Comparison of ENCODE assay signal across 1 cellular context in the genomic region with DNA sequence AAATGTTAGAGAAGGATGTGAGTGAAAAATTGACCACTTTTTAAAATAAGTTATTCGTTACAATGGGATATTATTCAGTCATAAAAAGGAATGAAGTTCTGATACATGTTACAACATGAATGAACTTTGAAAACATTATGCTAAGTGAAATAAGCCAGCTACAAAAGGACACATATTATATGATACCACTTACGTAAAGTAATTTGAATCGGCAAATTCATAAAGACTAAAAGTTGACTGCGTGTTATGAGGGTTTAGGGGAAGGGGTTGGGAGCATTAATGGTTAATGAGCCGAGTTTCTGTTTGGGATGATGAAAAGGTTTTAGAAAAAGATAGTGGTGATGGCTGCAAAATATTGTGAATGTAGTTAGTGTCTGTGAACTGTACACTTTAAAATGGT.
TF ChIP-seq lines count a peak whose summit lies in the region.

No MANE protein-coding gene starts in this region.

TF ChIP-seq in GM23338, 12 proteins besides CTCF, POLR2A, EP300 and RAD21:
- TF ChIP-seq, protein P1, sequence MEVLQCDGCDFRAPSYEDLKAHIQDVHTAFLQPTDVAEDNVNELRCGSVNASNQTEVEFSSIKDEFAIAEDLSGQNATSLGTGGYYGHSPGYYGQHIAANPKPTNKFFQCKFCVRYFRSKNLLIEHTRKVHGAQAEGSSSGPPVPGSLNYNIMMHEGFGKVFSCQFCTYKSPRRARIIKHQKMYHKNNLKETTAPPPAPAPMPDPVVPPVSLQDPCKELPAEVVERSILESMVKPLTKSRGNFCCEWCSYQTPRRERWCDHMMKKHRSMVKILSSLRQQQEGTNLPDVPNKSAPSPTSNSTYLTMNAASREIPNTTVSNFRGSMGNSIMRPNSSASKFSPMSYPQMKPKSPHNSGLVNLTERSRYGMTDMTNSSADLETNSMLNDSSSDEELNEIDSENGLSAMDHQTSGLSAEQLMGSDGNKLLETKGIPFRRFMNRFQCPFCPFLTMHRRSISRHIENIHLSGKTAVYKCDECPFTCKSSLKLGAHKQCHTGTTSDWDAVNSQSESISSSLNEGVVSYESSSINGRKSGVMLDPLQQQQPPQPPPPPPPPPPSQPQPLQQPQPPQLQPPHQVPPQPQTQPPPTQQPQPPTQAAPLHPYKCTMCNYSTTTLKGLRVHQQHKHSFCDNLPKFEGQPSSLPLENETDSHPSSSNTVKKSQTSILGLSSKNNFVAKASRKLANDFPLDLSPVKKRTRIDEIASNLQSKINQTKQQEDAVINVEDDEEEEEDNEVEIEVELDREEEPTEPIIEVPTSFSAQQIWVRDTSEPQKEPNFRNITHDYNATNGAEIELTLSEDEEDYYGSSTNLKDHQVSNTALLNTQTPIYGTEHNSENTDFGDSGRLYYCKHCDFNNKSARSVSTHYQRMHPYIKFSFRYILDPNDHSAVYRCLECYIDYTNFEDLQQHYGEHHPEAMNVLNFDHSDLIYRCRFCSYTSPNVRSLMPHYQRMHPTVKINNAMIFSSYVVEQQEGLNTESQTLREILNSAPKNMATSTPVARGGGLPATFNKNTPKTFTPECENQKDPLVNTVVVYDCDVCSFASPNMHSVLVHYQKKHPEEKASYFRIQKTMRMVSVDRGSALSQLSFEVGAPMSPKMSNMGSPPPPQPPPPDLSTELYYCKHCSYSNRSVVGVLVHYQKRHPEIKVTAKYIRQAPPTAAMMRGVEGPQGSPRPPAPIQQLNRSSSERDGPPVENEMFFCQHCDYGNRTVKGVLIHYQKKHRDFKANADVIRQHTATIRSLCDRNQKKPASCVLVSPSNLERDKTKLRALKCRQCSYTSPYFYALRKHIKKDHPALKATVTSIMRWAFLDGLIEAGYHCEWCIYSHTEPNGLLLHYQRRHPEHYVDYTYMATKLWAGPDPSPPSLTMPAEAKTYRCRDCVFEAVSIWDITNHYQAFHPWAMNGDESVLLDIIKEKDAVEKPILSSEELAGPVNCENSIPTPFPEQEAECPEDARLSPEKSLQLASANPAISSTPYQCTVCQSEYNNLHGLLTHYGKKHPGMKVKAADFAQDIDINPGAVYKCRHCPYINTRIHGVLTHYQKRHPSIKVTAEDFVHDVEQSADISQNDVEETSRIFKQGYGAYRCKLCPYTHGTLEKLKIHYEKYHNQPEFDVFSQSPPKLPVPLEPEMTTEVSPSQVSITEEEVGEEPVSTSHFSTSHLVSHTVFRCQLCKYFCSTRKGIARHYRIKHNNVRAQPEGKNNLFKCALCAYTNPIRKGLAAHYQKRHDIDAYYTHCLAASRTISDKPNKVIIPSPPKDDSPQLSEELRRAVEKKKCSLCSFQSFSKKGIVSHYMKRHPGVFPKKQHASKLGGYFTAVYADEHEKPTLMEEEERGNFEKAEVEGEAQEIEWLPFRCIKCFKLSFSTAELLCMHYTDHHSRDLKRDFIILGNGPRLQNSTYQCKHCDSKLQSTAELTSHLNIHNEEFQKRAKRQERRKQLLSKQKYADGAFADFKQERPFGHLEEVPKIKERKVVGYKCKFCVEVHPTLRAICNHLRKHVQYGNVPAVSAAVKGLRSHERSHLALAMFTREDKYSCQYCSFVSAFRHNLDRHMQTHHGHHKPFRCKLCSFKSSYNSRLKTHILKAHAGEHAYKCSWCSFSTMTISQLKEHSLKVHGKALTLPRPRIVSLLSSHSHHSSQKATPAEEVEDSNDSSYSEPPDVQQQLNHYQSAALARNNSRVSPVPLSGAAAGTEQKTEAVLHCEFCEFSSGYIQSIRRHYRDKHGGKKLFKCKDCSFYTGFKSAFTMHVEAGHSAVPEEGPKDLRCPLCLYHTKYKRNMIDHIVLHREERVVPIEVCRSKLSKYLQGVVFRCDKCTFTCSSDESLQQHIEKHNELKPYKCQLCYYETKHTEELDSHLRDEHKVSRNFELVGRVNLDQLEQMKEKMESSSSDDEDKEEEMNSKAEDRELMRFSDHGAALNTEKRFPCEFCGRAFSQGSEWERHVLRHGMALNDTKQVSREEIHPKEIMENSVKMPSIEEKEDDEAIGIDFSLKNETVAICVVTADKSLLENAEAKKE (CRISPR knock-in tag; IDR thresholded peaks at IDR 0.05): no peak
- no peak for TF ChIP-seq CREB1 (CRISPR knock-in tag; IDR thresholded peaks at IDR 0.05; ENCODE audit: low read depth)
- no peak for TF ChIP-seq ZNF331 (CRISPR knock-in tag; IDR thresholded peaks at IDR 0.05; ENCODE audit: low read depth)
